In the genomic region with DNA sequence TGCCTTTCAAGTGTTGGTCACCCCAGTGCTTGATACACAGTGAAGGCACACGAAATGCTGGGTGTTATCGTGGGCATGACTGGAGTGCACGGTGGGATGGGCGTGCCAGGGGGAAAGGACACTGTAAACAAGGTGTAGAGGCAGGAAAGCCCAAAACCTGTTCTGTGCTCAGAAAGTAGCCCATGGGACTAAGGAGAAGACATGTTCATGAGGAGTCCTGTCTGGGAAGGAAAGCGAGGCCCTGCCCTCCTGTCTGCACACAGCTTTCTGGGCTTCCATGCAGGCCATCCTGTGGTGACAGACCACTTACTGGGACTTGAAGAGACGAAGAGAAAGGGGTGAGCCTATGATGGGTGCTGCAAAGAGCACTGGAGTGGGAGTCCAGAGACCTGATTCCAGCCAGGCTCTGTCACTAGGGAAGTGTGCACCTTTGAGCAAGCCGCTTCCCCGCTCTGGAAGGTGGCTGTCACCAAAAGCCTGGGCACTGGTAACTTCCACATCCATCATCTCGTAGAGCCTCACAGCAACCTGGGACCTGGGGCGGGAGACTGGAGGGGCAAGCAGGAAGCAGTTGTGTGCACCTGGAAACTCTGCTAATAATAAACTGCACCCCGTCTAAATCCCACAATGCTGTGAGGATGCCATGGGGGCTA, we compare ENCODE assay signal across 18 cellular contexts. TPM values are rescaled to one million over a fixed set of nuclear protein-coding genes. Genes with fewer than 3 reads are reported as not detected.
"Had no signal": no experiment of that assay in that cellular context is flagged by ENCODE, and none has a peak within 500 bp of the region (broad histone marks: within the 10 kb centered on the region; RNA-seq: fewer than 3 reads in every experiment).

No MANE protein-coding gene starts in this region.

- H3K27ac ChIP-seq: ascending aorta, left lung, pancreas had no signal

- H3K9me3 Mint-ChIP-seq: activated B cell treated with CpG ODN at 0.5 μM for 24 hours; activated CD8-positive, alpha-beta T cell treated with anti-CD3 and anti-CD28 coated beads for 36 hours; activated T-cell treated with anti-CD3 and anti-CD28 coated beads, Interleukin-2, amount 50 U/mL, for 4 hours; stimulated activated memory B cell treated with anti-CD40 and anti-IgM and Interleukin-4, amounts not matched to agents 10 μg/mL and 1 μg/mL and 100 μg/mL, for 72 hours; T-cell had no signal

- ATAC-seq: activated CD8-positive, alpha-beta T cell treated with anti-CD3 and anti-CD28 coated beads for 36 hours; activated T-cell treated with anti-CD3 and anti-CD28 coated beads, Interleukin-2, amount 50 U/mL, for 4 hours; sciatic nerve; stimulated activated memory B cell treated with anti-CD40 and anti-IgM and Interleukin-4, amounts not matched to agents 10 μg/mL and 1 μg/mL and 100 μg/mL, for 72 hours; T-cell had no signal

- H3K36me3 ChIP-seq: ascending aorta, breast epithelium, left lung, pancreas had no signal

- H3K4me1 ChIP-seq: ascending aorta, left lung had no signal

- DNase-seq: activated B cell treated with CpG ODN at 0.5 μM for 24 hours; activated CD4-positive, alpha-beta T cell treated with anti-CD3 and anti-CD28 coated beads for 4 hours; activated CD8-positive, alpha-beta T cell treated with anti-CD3 and anti-CD28 coated beads for 36 hours; activated effector memory CD4-positive, alpha-beta T cell treated with Interleukin-2 at 50 U/mL for 16 hours; activated naive CD4-positive, alpha-beta T cell treated with anti-CD3 and anti-CD28 coated beads, Interleukin-2, amount 50 U/mL, for 16 hours; activated T-cell treated with anti-CD3 and anti-CD28 coated beads, Interleukin-2, amount 50 U/mL, for 4 hours; cortex of kidney; head of caudate nucleus; mammary epithelial cell; stimulated activated CD4-positive, alpha-beta T cell treated with anti-CD3 and anti-CD28 coated beads, Interleukin-4, amount 100 ng/mL, for 4 hours; T-cell had no signal

- H3K4me3 ChIP-seq: ascending aorta had no signal

- H3K27ac Mint-ChIP-seq: activated B cell treated with CpG ODN at 0.5 μM for 24 hours; activated CD8-positive, alpha-beta T cell treated with anti-CD3 and anti-CD28 coated beads for 36 hours; stimulated activated memory B cell treated with anti-CD40 and anti-IgM and Interleukin-4, amounts not matched to agents 10 μg/mL and 1 μg/mL and 100 μg/mL, for 72 hours; T-cell had no signal

- H3K27me3 ChIP-seq: pancreas had no signal

- H3K9me3 ChIP-seq: ascending aorta, breast epithelium, left lung, pancreas had no signal

- H3K36me3 Mint-ChIP-seq: stimulated activated memory B cell treated with anti-CD40 and anti-IgM and Interleukin-4, amounts not matched to agents 10 μg/mL and 1 μg/mL and 100 μg/mL, for 72 hours; T-cell had no signal

- H3K4me3 Mint-ChIP-seq: activated B cell treated with CpG ODN at 0.5 μM for 24 hours; activated CD8-positive, alpha-beta T cell treated with anti-CD3 and anti-CD28 coated beads for 36 hours; activated T-cell treated with anti-CD3 and anti-CD28 coated beads, Interleukin-2, amount 50 U/mL, for 4 hours; stimulated activated memory B cell treated with anti-CD40 and anti-IgM and Interleukin-4, amounts not matched to agents 10 μg/mL and 1 μg/mL and 100 μg/mL, for 72 hours; T-cell had no signal

RNA-seq across cellular contexts. Expression of a gene that starts 0.8 kb away (rescaled TPM):
- total RNA-seq: activated B cell treated with CpG ODN at 0.5 μM for 24 hours; activated CD8-positive, alpha-beta T cell treated with anti-CD3 and anti-CD28 coated beads for 36 hours; activated T-cell treated with anti-CD3 and anti-CD28 coated beads, Interleukin-2, amount 50 U/mL, for 4 hours; ascending aorta; mononuclear cell; sciatic nerve; T-cell had no signal
